Comparison of ENCODE assay signal across 8 cellular contexts in genomic region chr12:79373896-79374499, GRCh38.
DNase-seq lines count a peak whose midpoint lies in the region; ATAC-seq and TF ChIP-seq lines count a peak whose summit lies in the region.

No MANE protein-coding gene starts in this region.

- intact Hi-C loops in heart right ventricle (cut with DNase I): loop anchor here in 1 of 10 donors (10.0 kb wide), 1 partner anchor 1229 kb away; no protein-coding TSS in a partner anchor
- intact Hi-C loops in left cardiac atrium (cut with DNase I): no loop called here
- intact Hi-C loops in activated CD8-positive, alpha-beta T cell treated with anti-CD3 and anti-CD28 coated beads for 36 hours (cut with micrococcal nuclease): no loop called here

- no peaks in the 10 kb centered on the region for H3K4me1 ChIP-seq in heart right ventricle

- CTCF ChIA-PET in activated CD8-positive, alpha-beta T cell treated with anti-CD3 and anti-CD28 coated beads for 36 hours (lab: Charles Lee): interaction anchor here (0.8 kb wide), 3 partner anchors 15 to 108 kb away, joined by 3 to 4 read pairs (median 3); no protein-coding TSS in a partner anchor

- H3K27ac Mint-ChIP-seq in activated CD8-positive, alpha-beta T cell treated with anti-CD3 and anti-CD28 coated beads for 36 hours: no peak overlapping the region

- DNase-seq in heart right ventricle: no peak
- DNase-seq in left cardiac atrium: no peak
- peak; percentile 25 for DNase-seq in LHCN-M2 (ENCODE audit: low read depth)
- peak; percentile 22 for DNase-seq in activated CD8-positive, alpha-beta T cell treated with anti-CD3 and anti-CD28 coated beads for 36 hours
- DNase-seq in kidney tubule cell (ENCODE audit: low spot score): peak; percentile 31
- DNase-seq in kidney glomerular epithelial cell (lab: John Stamatoyannopoulos, UW): no peak
- no peak for DNase-seq in NCI-H187 treated with DMSO at 0.1 percent for 48 hours (lab: John Stamatoyannopoulos, UW)

- no peak for ATAC-seq in heart right ventricle
- ATAC-seq in left cardiac atrium: no peak
- ATAC-seq in GM21723 (IDR thresholded peaks at IDR 0.05; ENCODE audit: unreplicated experiment): peak; percentile 83
- ATAC-seq in activated CD8-positive, alpha-beta T cell treated with anti-CD3 and anti-CD28 coated beads for 36 hours: no peak

- no peaks in the 10 kb centered on the region for H3K9me3 ChIP-seq in heart right ventricle

- no peaks in the 10 kb centered on the region for H3K36me3 Mint-ChIP-seq in activated CD8-positive, alpha-beta T cell treated with anti-CD3 and anti-CD28 coated beads for 36 hours (ENCODE audit: low read depth)

- H3K4me3 ChIP-seq in heart right ventricle: no peak overlapping the region

- H3K27me3 ChIP-seq in heart right ventricle: no peaks in the 10 kb centered on the region

- H3K9me3 Mint-ChIP-seq in activated CD8-positive, alpha-beta T cell treated with anti-CD3 and anti-CD28 coated beads for 36 hours: no peaks in the 10 kb centered on the region

- POLR2A ChIA-PET in activated CD8-positive, alpha-beta T cell treated with anti-CD3 and anti-CD28 coated beads for 36 hours (lab: Charles Lee): no interaction called here

- TF ChIP-seq CTCF in heart right ventricle (IDR thresholded peaks at IDR 0.05): peak; percentile 24 to 76 (median 63)
- TF ChIP-seq CTCF in activated CD8-positive, alpha-beta T cell treated with anti-CD3 and anti-CD28 coated beads for 36 hours (IDR thresholded peaks at IDR 0.05): peak; percentile 54

- 66 to 69% methylated on average over 5 of the region's 5 CpGs for WGBS in heart right ventricle, 2 donors

- no peaks in the 10 kb centered on the region for H3K36me3 ChIP-seq in heart right ventricle

- no peaks in the 10 kb centered on the region for H3K27me3 Mint-ChIP-seq in activated CD8-positive, alpha-beta T cell treated with anti-CD3 and anti-CD28 coated beads for 36 hours

- no peak overlapping the region for H3K27ac ChIP-seq in heart right ventricle

- no peaks in the 10 kb centered on the region for H3K4me1 Mint-ChIP-seq in activated CD8-positive, alpha-beta T cell treated with anti-CD3 and anti-CD28 coated beads for 36 hours (ENCODE audit: low read depth)

- no peak overlapping the region for H3K4me3 Mint-ChIP-seq in activated CD8-positive, alpha-beta T cell treated with anti-CD3 and anti-CD28 coated beads for 36 hours

Comparison
In these comparisons a context has a peak if more than half of its experiments do, and no peak if none do; other contexts are left out.
1. DNase-seq: peak in LHCN-M2 (single experiment), activated CD8-positive, alpha-beta T cell treated with anti-CD3 and anti-CD28 coated beads for 36 hours (single experiment) and kidney tubule cell (single experiment); none in heart right ventricle (0 of 2), left cardiac atrium (single experiment), kidney glomerular epithelial cell (single experiment) and NCI-H187 treated with DMSO at 0.1 percent for 48 hours (single experiment).